9 cellular contexts compared by ENCODE assay signal in the genomic region with DNA sequence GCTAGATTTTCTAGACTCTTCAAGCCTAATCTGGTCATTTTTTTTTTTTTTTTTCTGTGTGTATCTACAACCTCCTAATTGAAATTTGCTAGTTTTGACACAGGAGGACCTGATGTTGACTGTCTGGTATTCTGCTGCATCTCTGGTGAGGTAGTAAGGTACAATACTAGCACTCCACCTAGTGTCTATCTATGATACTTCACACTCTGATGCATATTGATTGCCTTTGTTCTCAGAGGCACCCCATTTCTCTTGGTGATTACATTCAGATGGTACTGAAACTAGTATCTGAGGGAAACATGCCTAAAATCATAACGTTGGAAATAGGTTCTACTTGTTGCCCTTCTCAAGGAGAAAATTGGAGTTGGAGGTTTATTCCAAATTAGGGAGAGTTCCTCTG.
A peak's percentile ranks its signal among the peaks of the same experiment; 100 is the strongest.
DNase-seq lines count a peak whose midpoint lies in the region; ATAC-seq, FAIRE-seq and TF ChIP-seq lines count a peak whose summit lies in the region.
"Had no signal": no experiment of that assay in that cellular context is flagged by ENCODE, and none has a peak within 500 bp of the region (broad histone marks: within the 10 kb centered on the region; RNA-seq: fewer than 3 reads in every experiment).

No MANE protein-coding gene starts in this region.

- TF ChIP-seq CTCF in kidney (IDR thresholded peaks at IDR 0.05; ENCODE audit: borderline replicate concordance, extremely low read depth, insufficient read depth): peak; percentile 45

- intact Hi-C loops in kidney (cut with DNase I): no loop called here

- no peak overlapping the region for H3K9ac ChIP-seq in kidney (ENCODE audit: low read length in 2 of 2)

- H3K4me1 ChIP-seq in kidney (ENCODE audit: control insufficient read depth in 1 of 2, insufficient read depth in 1 of 2, low read depth in 1 of 2, low read length in 2 of 2): no peaks in the 10 kb centered on the region

- FAIRE-seq in kidney (lab: Jason Lieb, UNC): peak; percentile 21
- FAIRE-seq: GM12878 had no signal

- no peaks in the 10 kb centered on the region for H3K9me3 ChIP-seq in kidney (ENCODE audit: control insufficient read depth in 1 of 2, low read length in 2 of 2)

- no peak for ATAC-seq in HG02678 (IDR thresholded peaks at IDR 0.05; ENCODE audit: unreplicated experiment)
- no peak for ATAC-seq in GM19463 (IDR thresholded peaks at IDR 0.05; ENCODE audit: unreplicated experiment)
- ATAC-seq in GM19455 (IDR thresholded peaks at IDR 0.05; ENCODE audit: unreplicated experiment): no peak
- ATAC-seq: GM12878 had no signal

- H3K27ac ChIP-seq in kidney (ENCODE audit: low read depth in 2 of 2, low read length in 2 of 2): no peak overlapping the region

- no peak overlapping the region for H3K4me3 ChIP-seq in kidney (ENCODE audit: low read length in 2 of 2)
- H3K4me3 ChIP-seq: GM12878 had no signal

- peak; percentile 65 for DNase-seq in DMS153 (lab: John Stamatoyannopoulos, UW)
- peak; percentile 81 for DNase-seq in NCI-H1105 treated with DMSO at 0.1 percent for 48 hours (lab: John Stamatoyannopoulos, UW)
- peak; percentile 1 for DNase-seq in SKM-1 (lab: John Stamatoyannopoulos, UW; ENCODE audit: unreplicated experiment)
- no peak for DNase-seq in kidney
- no peak for DNase-seq in stimulated activated naive CD4-positive, alpha-beta T cell treated with Interleukin-2 at 50 U/mL for 16 hours (lab: John Stamatoyannopoulos, UW)

- H3K36me3 ChIP-seq in kidney (ENCODE audit: control insufficient read depth in 1 of 2, insufficient read depth in 2 of 2, low read length in 2 of 2): no peaks in the 10 kb centered on the region

Comparison
In these comparisons a context has a peak if more than half of its experiments do, and no peak if none do; other contexts are left out.
1. DNase-seq: peak in DMS153 (single experiment), NCI-H1105 treated with DMSO at 0.1 percent for 48 hours (single experiment) and SKM-1 (single experiment); none in kidney (single experiment) and stimulated activated naive CD4-positive, alpha-beta T cell treated with Interleukin-2 at 50 U/mL for 16 hours (single experiment).